In genomic region chr10:60778214-60778977, GRCh38 we compare ENCODE assay signal across 8 cellular contexts. TPM values are rescaled to one million over a fixed set of nuclear protein-coding genes. Genes with fewer than 3 reads are reported as not detected.
DNase-seq lines count a peak whose midpoint lies in the region; ATAC-seq and TF ChIP-seq lines count a peak whose summit lies in the region.

CDK1 (plus strand) TSS chr10:60778478; CDS start chr10:60780166, 1,688 bp downstream.

- TF ChIP-seq CTCF in left lung (IDR thresholded peaks at IDR 0.05), result no peak

- no peaks in the 10 kb centered on the region for H3K9me3 Mint-ChIP-seq in activated CD4-positive, alpha-beta T cell treated with anti-CD3 and anti-CD28 coated beads, Interleukin-2, amount 10 ng/mL, durations not matched to agents 7 days and 5 days
- no peaks in the 10 kb centered on the region for H3K9me3 Mint-ChIP-seq in dendritic cell treated with granulocyte-macrophage colony-stimulating factor and Interleukin-4, amounts not matched to agents 40 ng/mL and 50 ng/mL, for 4 days

- intact Hi-C loops in dendritic cell treated with granulocyte-macrophage colony-stimulating factor and Interleukin-4, amounts not matched to agents 40 ng/mL and 50 ng/mL, for 4 days (cut with micrococcal nuclease), result loop anchor here (5.0 to 10.0 kb wide), 2 partner anchors 114 to 164 kb away; partner anchors contain the start of gene RHOBTB1
- intact Hi-C loops in left lung (cut with DNase I), result no loop called here

- peak within 1 kb of the TSS; percentile 77 to 94 (median 84) for H3K4me3 ChIP-seq in BLaER1 treated with 17β-estradiol and CSF1 and Interleukin-3, amounts not matched to agents 10 nM and 100 nM
- H3K4me3 ChIP-seq in left lung, result peak within 1 kb of the TSS; percentile 62

- POLR2A ChIA-PET in activated CD4-positive, alpha-beta T cell treated with anti-CD3 and anti-CD28 coated beads, Interleukin-2, amount 10 ng/mL, durations not matched to agents 7 days and 5 days (lab: Charles Lee), result interaction anchor here (0.6 to 0.8 kb wide), 7 partner anchors 14 to 542 kb away, joined by 3 to 4 read pairs (median 3); no protein-coding TSS in a partner anchor

- peak within 1 kb of the TSS; percentile 100 for H3K4me3 Mint-ChIP-seq in activated CD4-positive, alpha-beta T cell treated with anti-CD3 and anti-CD28 coated beads, Interleukin-2, amount 10 ng/mL, durations not matched to agents 7 days and 5 days
- H3K4me3 Mint-ChIP-seq in dendritic cell treated with granulocyte-macrophage colony-stimulating factor and Interleukin-4, amounts not matched to agents 40 ng/mL and 50 ng/mL, for 4 days, result peak within 1 kb of the TSS; percentile 98

- H4K20me1 ChIP-seq in BLaER1 treated with 17β-estradiol and CSF1 and Interleukin-3, amounts not matched to agents 10 nM and 100 nM, result peaks cover 0 to 47% (median 6%) of the 10 kb centered on the region in 11 experiments; a peak in 9 of 22 replicates

- peak within 1 kb of the TSS; percentile 81 to 97 (median 94) for H3K9ac ChIP-seq in BLaER1 treated with 17β-estradiol and CSF1 and Interleukin-3, amounts not matched to agents 10 nM and 100 nM

- H3K4me2 ChIP-seq in BLaER1 treated with 17β-estradiol and CSF1 and Interleukin-3, amounts not matched to agents 10 nM and 100 nM, result peak within 1 kb of the TSS; percentile 88 to 100 (median 93)

- peaks cover 35% of the 10 kb centered on the region for H3K36me3 Mint-ChIP-seq in activated CD4-positive, alpha-beta T cell treated with anti-CD3 and anti-CD28 coated beads, Interleukin-2, amount 10 ng/mL, durations not matched to agents 7 days and 5 days (ENCODE audit: low read depth)
- peaks cover 6% of the 10 kb centered on the region for H3K36me3 Mint-ChIP-seq in dendritic cell treated with granulocyte-macrophage colony-stimulating factor and Interleukin-4, amounts not matched to agents 40 ng/mL and 50 ng/mL, for 4 days (ENCODE audit: low read depth)

- H3K36me3 ChIP-seq in BLaER1 treated with 17β-estradiol and CSF1 and Interleukin-3, amounts not matched to agents 10 nM and 100 nM, result peaks cover 0 to 37% (median 28%) of the 10 kb centered on the region in 11 experiments; a peak in 14 of 22 replicates
- no peaks in the 10 kb centered on the region for H3K36me3 ChIP-seq in left lung

- H3K27ac Mint-ChIP-seq in activated CD4-positive, alpha-beta T cell treated with anti-CD3 and anti-CD28 coated beads, Interleukin-2, amount 10 ng/mL, durations not matched to agents 7 days and 5 days, result peak within 1 kb of the TSS; percentile 100
- H3K27ac Mint-ChIP-seq in dendritic cell treated with granulocyte-macrophage colony-stimulating factor and Interleukin-4, amounts not matched to agents 40 ng/mL and 50 ng/mL, for 4 days, result peak within 1 kb of the TSS; percentile 79

- H3K9me3 ChIP-seq in BLaER1 treated with 17β-estradiol and CSF1 and Interleukin-3, amounts not matched to agents 10 nM and 100 nM (replicated peaks in 1 of 11), result 0 out of 22 replicates have a peak, but pooled peaks cover 0 to 5% (median 0%) of the 10 kb centered on the region in 11 experiments
- no peaks in the 10 kb centered on the region for H3K9me3 ChIP-seq in left lung

- CTCF ChIA-PET in activated CD4-positive, alpha-beta T cell treated with anti-CD3 and anti-CD28 coated beads, Interleukin-2, amount 10 ng/mL, durations not matched to agents 7 days and 5 days (lab: Charles Lee), result interaction anchor here (0.9 to 1.1 kb wide), 4 partner anchors 10 to 49 kb away, joined by 4 to 6 read pairs (median 4); no protein-coding TSS in a partner anchor

- peaks cover 17 to 46% (median 28%) of the 10 kb centered on the region in 10 experiments for H3K4me1 ChIP-seq in BLaER1 treated with 17β-estradiol and CSF1 and Interleukin-3, amounts not matched to agents 10 nM and 100 nM
- peaks cover 4 to 22% of the 10 kb centered on the region in 2 donors for H3K4me1 ChIP-seq in left lung

- peak; percentile 98 for DNase-seq in NCI-H69 (lab: John Stamatoyannopoulos, UW)
- DNase-seq in activated CD4-positive, alpha-beta T cell treated with anti-CD3 and anti-CD28 coated beads, Interleukin-2, amount 10 ng/mL, durations not matched to agents 7 days and 5 days, result peak; percentile 98
- DNase-seq in left lung, result peak; percentile 96 to 98
- peak; percentile 87 to 92 for DNase-seq in stimulated activated CD4-positive, alpha-beta T cell treated with anti-CD3 and anti-CD28 coated beads, Interleukin-2, amount 100 ng/mL, for 48 hours

- H3K27me3 Mint-ChIP-seq in activated CD4-positive, alpha-beta T cell treated with anti-CD3 and anti-CD28 coated beads, Interleukin-2, amount 10 ng/mL, durations not matched to agents 7 days and 5 days, result no peaks in the 10 kb centered on the region
- peaks cover 1% of the 10 kb centered on the region for H3K27me3 Mint-ChIP-seq in dendritic cell treated with granulocyte-macrophage colony-stimulating factor and Interleukin-4, amounts not matched to agents 40 ng/mL and 50 ng/mL, for 4 days

- peak within 1 kb of the TSS; percentile 44 to 97 (median 92); a peak in 20 of 22 replicates for H3K27ac ChIP-seq in BLaER1 treated with 17β-estradiol and CSF1 and Interleukin-3, amounts not matched to agents 10 nM and 100 nM
- H3K27ac ChIP-seq in left lung, result peak within 1 kb of the TSS; percentile 64 to 69

- H3K4me1 Mint-ChIP-seq in activated CD4-positive, alpha-beta T cell treated with anti-CD3 and anti-CD28 coated beads, Interleukin-2, amount 10 ng/mL, durations not matched to agents 7 days and 5 days, result peaks cover 39% of the 10 kb centered on the region
- H3K4me1 Mint-ChIP-seq in dendritic cell treated with granulocyte-macrophage colony-stimulating factor and Interleukin-4, amounts not matched to agents 40 ng/mL and 50 ng/mL, for 4 days (ENCODE audit: low read depth), result peaks cover 9% of the 10 kb centered on the region

- ATAC-seq in GM19328 (IDR thresholded peaks at IDR 0.05; ENCODE audit: unreplicated experiment) (peak; percentile 97), HG03520 (IDR thresholded peaks at IDR 0.05; ENCODE audit: unreplicated experiment) (peak; percentile 94), left lung (peak; percentile 98)

- no peaks in the 10 kb centered on the region for H3K27me3 ChIP-seq in BLaER1 treated with 17β-estradiol and CSF1 and Interleukin-3, amounts not matched to agents 10 nM and 100 nM
- no peaks in the 10 kb centered on the region for H3K27me3 ChIP-seq in left lung

RNA-seq across cellular contexts. Expression of gene CDK1, which starts in this region (rescaled TPM):
- 100 to 1,000 TPM; 127 to 132 TPM for total RNA-seq in activated CD4-positive, alpha-beta T cell treated with anti-CD3 and anti-CD28 coated beads, Interleukin-2, amount 10 ng/mL, durations not matched to agents 7 days and 5 days
- 10 to 100 TPM in 1 of 2 donors, 1 to 10 TPM in 1; 9.2 to 32.5 TPM for total RNA-seq in left lung

Comparison
In these comparisons a context has a peak if more than half of its experiments do, and no peak if none do; other contexts are left out.
1. Peak in every context shown above with its lines: DNase-seq, ATAC-seq, H3K4me3 ChIP-seq and H3K27ac ChIP-seq.